In the genomic region with DNA sequence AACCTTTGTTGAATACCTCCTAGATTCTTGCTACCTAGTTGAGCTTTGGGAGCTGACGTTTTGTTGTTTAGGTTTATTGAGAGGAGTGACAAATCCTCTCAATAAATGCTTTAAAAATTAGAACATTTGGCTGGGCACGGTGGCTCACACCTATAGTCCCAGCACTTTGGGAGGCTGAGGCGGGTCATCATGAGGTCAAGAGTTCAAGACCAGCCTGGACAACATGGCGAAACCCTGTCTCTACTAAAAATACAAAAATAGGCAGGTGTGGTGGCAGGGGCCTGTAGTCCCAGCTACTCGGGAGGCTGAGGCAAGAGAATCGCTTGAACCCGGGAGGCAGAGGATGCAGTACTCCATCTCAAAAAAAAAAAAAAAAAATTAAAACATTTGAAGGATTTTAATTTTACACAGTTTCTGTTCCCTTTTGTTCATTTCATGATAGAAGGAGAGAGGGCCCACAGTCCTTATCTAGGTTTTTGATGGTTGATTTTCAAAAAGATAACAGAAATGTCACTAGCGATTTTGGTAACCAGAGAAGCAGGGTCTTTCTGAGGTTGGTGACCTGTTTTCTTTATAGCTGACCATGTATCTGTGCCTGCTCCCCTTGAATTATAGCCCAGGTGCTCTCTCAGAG, we compare ENCODE assay signal across 8 cellular contexts. TPM values are rescaled to one million over a fixed set of nuclear protein-coding genes. Genes with fewer than 3 reads are reported as not detected.
A peak's percentile ranks its signal among the peaks of the same experiment; 100 is the strongest.
DNase-seq lines count a peak whose midpoint lies in the region; ATAC-seq and TF ChIP-seq lines count a peak whose summit lies in the region.

No MANE protein-coding gene starts in this region.

- ATAC-seq in HG03060 (IDR thresholded peaks at IDR 0.05; ENCODE audit: low read depth, unreplicated experiment), result peak; percentile 4

- H2AFZ ChIP-seq in neural progenitor cell (replicated peaks), result no peak overlapping the region

- POLR2A ChIA-PET in CD4-positive, alpha-beta memory T cell (lab: Charles Lee; ENCODE audit: partially characterized antibody), result interaction anchor here (0.6 to 11.2 kb wide), 18 partner anchors 11 to 272 kb away, joined by 3 to 307 read pairs (median 5); partner anchors contain the start of genes ARID1A, GPATCH3, HMGN2 and PIGV

- peaks cover 19% of the 10 kb centered on the region for H3K36me3 ChIP-seq in CD4-positive, alpha-beta memory T cell (ENCODE audit: insufficient read depth, low read length)
- H3K36me3 ChIP-seq in neural progenitor cell, result peaks cover 31% of the 10 kb centered on the region

- peaks cover 29 to 57% of the 10 kb centered on the region in 2 donors for H3K36me3 Mint-ChIP-seq in CD4-positive, alpha-beta memory T cell
- peaks cover 89% of the 10 kb centered on the region for H3K36me3 Mint-ChIP-seq in brain
- H3K36me3 Mint-ChIP-seq in neural crest cell (ENCODE audit: low read depth), result peaks cover 22% of the 10 kb centered on the region
- peaks cover 47% of the 10 kb centered on the region for H3K36me3 Mint-ChIP-seq in neural progenitor cell

- CTCF ChIA-PET in CD4-positive, alpha-beta memory T cell (lab: Charles Lee; ENCODE audit: partially characterized antibody), result interaction anchor here (1.1 to 5.2 kb wide), 10 partner anchors 16 to 243 kb away, joined by 3 to 35 read pairs (median 6); partner anchors contain the start of gene PIGV

- H3K27ac ChIP-seq in CD4-positive, alpha-beta memory T cell (ENCODE audit: low read depth, low read length), result peak overlapping the region; percentile 70
- H3K27ac ChIP-seq in neural progenitor cell, result no peak overlapping the region

- peaks cover 100% of the 10 kb centered on the region for H3K4me1 ChIP-seq in CD4-positive, alpha-beta memory T cell (ENCODE audit: insufficient read depth, low read length)
- no peaks in the 10 kb centered on the region for H3K4me1 ChIP-seq in neural progenitor cell

- H3K4me2 ChIP-seq in neural progenitor cell, result no peak overlapping the region

- peak overlapping the region; percentile 90 to 98 (median 93) for H3K27ac Mint-ChIP-seq in CD4-positive, alpha-beta memory T cell
- H3K27ac Mint-ChIP-seq in brain, result peak overlapping the region; percentile 7 to 90 (median 78)
- H3K27ac Mint-ChIP-seq in neural crest cell (ENCODE audit: unreplicated experiment), result peak overlapping the region; percentile 64
- no peak overlapping the region for H3K27ac Mint-ChIP-seq in neural progenitor cell

- H3K4me3 ChIP-seq in CD4-positive, alpha-beta memory T cell (ENCODE audit: low read length in 2 of 2), result peak overlapping the region in 1 of 2 donors; percentile 41
- no peak overlapping the region for H3K4me3 ChIP-seq in neural progenitor cell

- intact Hi-C loops in CD4-positive, alpha-beta memory T cell (cut with micrococcal nuclease), result loop anchor here (1.0 kb wide), 2 partner anchors 44 to 48 kb away; partner anchors contain the start of gene PIGV

- peaks cover 99% of the 10 kb centered on the region for H4K20me1 ChIP-seq in neural progenitor cell (ENCODE audit: low read depth)

- peak overlapping the region; percentile 27 to 90 (median 79) for H3K4me3 Mint-ChIP-seq in CD4-positive, alpha-beta memory T cell
- no peak overlapping the region for H3K4me3 Mint-ChIP-seq in brain
- H3K4me3 Mint-ChIP-seq in neural crest cell, result no peak overlapping the region
- H3K4me3 Mint-ChIP-seq in neural progenitor cell, result no peak overlapping the region

- no peaks in the 10 kb centered on the region for H3K27me3 ChIP-seq in CD4-positive, alpha-beta memory T cell (ENCODE audit: insufficient read depth, low read length)
- no peaks in the 10 kb centered on the region for H3K27me3 ChIP-seq in neural progenitor cell

- no peak for DNase-seq in CD4-positive, alpha-beta memory T cell
- DNase-seq in neural crest cell (ENCODE audit: low read depth, low spot score), result no peak
- no peak for DNase-seq in mucosa of gallbladder (ENCODE audit: low spot score)
- no peak for DNase-seq in GM19238 (ENCODE audit: insufficient read length, low spot score)
- DNase-seq in neural progenitor cell (ENCODE audit: low spot score), result no peak
- DNase-seq in NCI-H524 (lab: John Stamatoyannopoulos, UW), result no peak

- peaks cover 28% of the 10 kb centered on the region for H3F3A ChIP-seq in neural progenitor cell (ENCODE audit: low read depth)

- H3K4me1 Mint-ChIP-seq in CD4-positive, alpha-beta memory T cell, result peaks cover 67 to 94% (median 80%) of the 10 kb centered on the region in 4 donors
- H3K4me1 Mint-ChIP-seq in brain (peaks cover 21% of the 10 kb centered on the region), neural crest cell (peaks cover 20% of the 10 kb centered on the region), neural progenitor cell (peaks cover 11% of the 10 kb centered on the region)

- H3K9ac ChIP-seq in neural progenitor cell, result no peak overlapping the region

- no peaks in the 10 kb centered on the region for H3K9me3 Mint-ChIP-seq in CD4-positive, alpha-beta memory T cell
- no peaks in the 10 kb centered on the region for H3K9me3 Mint-ChIP-seq in brain
- no peaks in the 10 kb centered on the region for H3K9me3 Mint-ChIP-seq in neural crest cell
- no peaks in the 10 kb centered on the region for H3K9me3 Mint-ChIP-seq in neural progenitor cell

- no peak for TF ChIP-seq CTCF in brain (conservative IDR thresholded peaks at IDR 0.05)
- TF ChIP-seq CTCF in neural crest cell (conservative IDR thresholded peaks at IDR 0.05), result no peak
- no peak for TF ChIP-seq CTCF in neural progenitor cell (IDR thresholded peaks at IDR 0.05)

- H3K27me3 Mint-ChIP-seq in CD4-positive, alpha-beta memory T cell, result no peaks in the 10 kb centered on the region
- H3K27me3 Mint-ChIP-seq in brain (no peaks in the 10 kb centered on the region), neural crest cell (ENCODE audit: low read depth) (no peaks in the 10 kb centered on the region), neural progenitor cell (ENCODE audit: insufficient read depth, low read depth) (peaks cover 2% of the 10 kb centered on the region)

- peaks cover 100% of the 10 kb centered on the region for H3K79me2 ChIP-seq in neural progenitor cell (ENCODE audit: low read depth)

- no peaks in the 10 kb centered on the region for H3K9me3 ChIP-seq in CD4-positive, alpha-beta memory T cell (ENCODE audit: control insufficient read depth in 1 of 2, low read length in 2 of 2)
- no peaks in the 10 kb centered on the region for H3K9me3 ChIP-seq in neural progenitor cell (ENCODE audit: low read depth)

RNA-seq across cellular contexts. Expression of gene PIGV, which starts 44.2 kb away (rescaled TPM):
- total RNA-seq in CD4-positive, alpha-beta memory T cell, result 10 to 100 TPM; 17.7 to 18.2 TPM
- 10 to 100 TPM in 1 of 2 donors, 1 to 10 TPM in 1; 7.9 to 13.2 TPM for polyA plus RNA-seq in CD4-positive, alpha-beta memory T cell
- polyA plus RNA-seq in brain (ENCODE audit: insufficient read depth, low read depth, low replicate concordance), result 11.9 TPM
- total RNA-seq in neural crest cell (8.7 and 11.1 TPM in 2 replicates), mucosa of gallbladder (19.3 TPM), neural progenitor cell (ENCODE audit: low replicate concordance) (19.4 and 19.7 TPM in 2 replicates)

RNA-seq across cellular contexts. Expression of gene ARID1A, which starts 47.7 kb away (rescaled TPM):
- 100 to 1,000 TPM; 112 to 127 TPM for total RNA-seq in CD4-positive, alpha-beta memory T cell
- polyA plus RNA-seq in CD4-positive, alpha-beta memory T cell, result 10 to 100 TPM in 1 of 2 donors, 1 to 10 TPM in 1; 4.2 to 30.4 TPM
- polyA plus RNA-seq in brain (ENCODE audit: insufficient read depth, low read depth, low replicate concordance), result 61.7 TPM
- total RNA-seq in neural crest cell (155 and 160 TPM in 2 replicates), mucosa of gallbladder (83.6 TPM), neural progenitor cell (ENCODE audit: low replicate concordance) (43.1 and 70.6 TPM in 2 replicates)

Comparison
In these comparisons a context has a peak if more than half of its experiments do, and no peak if none do; other contexts are left out.
1. H3K4me3 Mint-ChIP-seq: peak in CD4-positive, alpha-beta memory T cell (8 of 8); none in brain (0 of 5), neural crest cell (single experiment) and neural progenitor cell (single experiment).